16 cellular contexts compared by ENCODE assay signal in genomic region chr12:113346387-113346786, GRCh38. TPM values are rescaled to one million over a fixed set of nuclear protein-coding genes. Genes with fewer than 3 reads are reported as not detected.
DNase-seq lines count a peak whose midpoint lies in the region; ATAC-seq and TF ChIP-seq lines count a peak whose summit lies in the region.
"Had no signal": no experiment of that assay in that cellular context is flagged by ENCODE, and none has a peak within 500 bp of the region (broad histone marks: within the 10 kb centered on the region; RNA-seq: fewer than 3 reads in every experiment).

No MANE protein-coding gene starts in this region.

- no peak overlapping the region for H3K4me3 Mint-ChIP-seq in CD14-positive monocyte
- H3K4me3 Mint-ChIP-seq in dendritic cell treated with granulocyte-macrophage colony-stimulating factor and Interleukin-4, amounts not matched to agents 40 ng/mL and 50 ng/mL, for 4 days: no peak overlapping the region
- H3K4me3 Mint-ChIP-seq in naive thymus-derived CD4-positive, alpha-beta T cell: no peak overlapping the region
- H3K4me3 Mint-ChIP-seq in activated T-helper 1 cell treated with anti-CD3 and anti-CD28 coated beads, Interleukin-12 subunit alpha, Interleukin-12 subunit beta, Interleukin-2, Interleukin-4 antibody, amounts not matched to agents 30 ng/mL and 10 ng/mL and 1 ng/mL, durations not matched to agents 14 hours and 24 hours and 36 hours: no peak overlapping the region
- no peak overlapping the region for H3K4me3 Mint-ChIP-seq in stimulated activated naive CD8-positive, alpha-beta T cell treated with anti-CD3 and anti-CD28 coated beads, Interleukin-15, amount 100 ng/mL, for 72 hours
- H3K4me3 Mint-ChIP-seq: CD8-positive, alpha-beta memory T cell had no signal

- POLR2A ChIA-PET in naive thymus-derived CD4-positive, alpha-beta T cell (lab: Charles Lee): interaction anchor here (1.2 to 1.7 kb wide), 2 partner anchors 11 to 53 kb away, joined by 3 to 7 read pairs; no protein-coding TSS in a partner anchor

- no peak for TF ChIP-seq CTCF in CD14-positive monocyte (IDR thresholded peaks at IDR 0.05)

- peaks cover 19% of the 10 kb centered on the region for H3K4me1 Mint-ChIP-seq in CD14-positive monocyte
- H3K4me1 Mint-ChIP-seq in dendritic cell treated with granulocyte-macrophage colony-stimulating factor and Interleukin-4, amounts not matched to agents 40 ng/mL and 50 ng/mL, for 4 days (ENCODE audit: low read depth): peaks cover 21% of the 10 kb centered on the region
- H3K4me1 Mint-ChIP-seq in naive thymus-derived CD4-positive, alpha-beta T cell: peaks cover 0 to 4% (median 0%) of the 10 kb centered on the region in 7 donors
- H3K4me1 Mint-ChIP-seq in activated T-helper 1 cell treated with anti-CD3 and anti-CD28 coated beads, Interleukin-12 subunit alpha, Interleukin-12 subunit beta, Interleukin-2, Interleukin-4 antibody, amounts not matched to agents 30 ng/mL and 10 ng/mL and 1 ng/mL, durations not matched to agents 14 hours and 24 hours and 36 hours (ENCODE audit: low read depth): no peaks in the 10 kb centered on the region
- H3K4me1 Mint-ChIP-seq in stimulated activated naive CD8-positive, alpha-beta T cell treated with anti-CD3 and anti-CD28 coated beads, Interleukin-15, amount 100 ng/mL, for 72 hours: no peaks in the 10 kb centered on the region
- H3K4me1 Mint-ChIP-seq: CD8-positive, alpha-beta memory T cell had no signal

- no peaks in the 10 kb centered on the region for H3K36me3 Mint-ChIP-seq in CD14-positive monocyte
- no peaks in the 10 kb centered on the region for H3K36me3 Mint-ChIP-seq in dendritic cell treated with granulocyte-macrophage colony-stimulating factor and Interleukin-4, amounts not matched to agents 40 ng/mL and 50 ng/mL, for 4 days (ENCODE audit: low read depth)
- H3K36me3 Mint-ChIP-seq in naive thymus-derived CD4-positive, alpha-beta T cell: no peaks in the 10 kb centered on the region
- H3K36me3 Mint-ChIP-seq in activated T-helper 1 cell treated with anti-CD3 and anti-CD28 coated beads, Interleukin-12 subunit alpha, Interleukin-12 subunit beta, Interleukin-2, Interleukin-4 antibody, amounts not matched to agents 30 ng/mL and 10 ng/mL and 1 ng/mL, durations not matched to agents 14 hours and 24 hours and 36 hours (ENCODE audit: low read depth): no peaks in the 10 kb centered on the region
- H3K36me3 Mint-ChIP-seq: CD8-positive, alpha-beta memory T cell had no signal

- H3K9me3 Mint-ChIP-seq in CD14-positive monocyte: peaks cover 0 to 2% (median 0%) of the 10 kb centered on the region in 7 donors
- no peaks in the 10 kb centered on the region for H3K9me3 Mint-ChIP-seq in dendritic cell treated with granulocyte-macrophage colony-stimulating factor and Interleukin-4, amounts not matched to agents 40 ng/mL and 50 ng/mL, for 4 days
- no peaks in the 10 kb centered on the region for H3K9me3 Mint-ChIP-seq in naive thymus-derived CD4-positive, alpha-beta T cell
- H3K9me3 Mint-ChIP-seq in activated T-helper 1 cell treated with anti-CD3 and anti-CD28 coated beads, Interleukin-12 subunit alpha, Interleukin-12 subunit beta, Interleukin-2, Interleukin-4 antibody, amounts not matched to agents 30 ng/mL and 10 ng/mL and 1 ng/mL, durations not matched to agents 14 hours and 24 hours and 36 hours: no peaks in the 10 kb centered on the region
- H3K9me3 Mint-ChIP-seq in stimulated activated naive CD8-positive, alpha-beta T cell treated with anti-CD3 and anti-CD28 coated beads, Interleukin-15, amount 100 ng/mL, for 72 hours: no peaks in the 10 kb centered on the region
- H3K9me3 Mint-ChIP-seq: CD8-positive, alpha-beta memory T cell had no signal

- H3K9me3 ChIP-seq in naive thymus-derived CD4-positive, alpha-beta T cell (ENCODE audit: control insufficient read depth in 2 of 3, low read length in 3 of 3): no peaks in the 10 kb centered on the region
- H3K9me3 ChIP-seq: BE2C, Caco-2 had no signal

- intact Hi-C loops in CD14-positive monocyte (cut with micrococcal nuclease): no loop called here
- intact Hi-C loops in dendritic cell treated with granulocyte-macrophage colony-stimulating factor and Interleukin-4, amounts not matched to agents 40 ng/mL and 50 ng/mL, for 4 days (cut with micrococcal nuclease): no loop called here
- intact Hi-C loops in naive thymus-derived CD4-positive, alpha-beta T cell (cut with micrococcal nuclease): no loop called here
- intact Hi-C loops in activated T-helper 1 cell treated with anti-CD3 and anti-CD28 coated beads, Interleukin-12 subunit alpha, Interleukin-12 subunit beta, Interleukin-2, Interleukin-4 antibody, amounts not matched to agents 30 ng/mL and 10 ng/mL and 1 ng/mL, durations not matched to agents 14 hours and 24 hours and 36 hours (cut with micrococcal nuclease): no loop called here

- H3K27me3 Mint-ChIP-seq in CD14-positive monocyte (ENCODE audit: low read depth in 3 of 3): peaks cover 2 to 10% (median 3%) of the 10 kb centered on the region in 3 donors
- H3K27me3 Mint-ChIP-seq in dendritic cell treated with granulocyte-macrophage colony-stimulating factor and Interleukin-4, amounts not matched to agents 40 ng/mL and 50 ng/mL, for 4 days: peaks cover 12% of the 10 kb centered on the region
- H3K27me3 Mint-ChIP-seq in naive thymus-derived CD4-positive, alpha-beta T cell: peaks cover 0 to 15% (median 7%) of the 10 kb centered on the region in 5 donors
- H3K27me3 Mint-ChIP-seq in activated T-helper 1 cell treated with anti-CD3 and anti-CD28 coated beads, Interleukin-12 subunit alpha, Interleukin-12 subunit beta, Interleukin-2, Interleukin-4 antibody, amounts not matched to agents 30 ng/mL and 10 ng/mL and 1 ng/mL, durations not matched to agents 14 hours and 24 hours and 36 hours (ENCODE audit: insufficient read depth): peaks cover 11% of the 10 kb centered on the region
- H3K27me3 Mint-ChIP-seq in stimulated activated naive CD8-positive, alpha-beta T cell treated with anti-CD3 and anti-CD28 coated beads, Interleukin-15, amount 100 ng/mL, for 72 hours: peaks cover 8% of the 10 kb centered on the region

- CTCF ChIA-PET in naive thymus-derived CD4-positive, alpha-beta T cell (lab: Charles Lee): no interaction called here

- ATAC-seq in naive thymus-derived CD4-positive, alpha-beta T cell: peak; percentile 68
- no peak for ATAC-seq in stimulated activated naive CD8-positive, alpha-beta T cell treated with anti-CD3 and anti-CD28 coated beads, Interleukin-15, amount 100 ng/mL, for 72 hours
- no peak for ATAC-seq in GM21717 (IDR thresholded peaks at IDR 0.05; ENCODE audit: unreplicated experiment)

- no peaks in the 10 kb centered on the region for H3K36me3 ChIP-seq in naive thymus-derived CD4-positive, alpha-beta T cell (ENCODE audit: control insufficient read depth in 2 of 3, insufficient read depth in 3 of 3, low read length in 3 of 3)
- H3K36me3 ChIP-seq: BE2C had no signal

- no peak overlapping the region for H3K27ac ChIP-seq in naive thymus-derived CD4-positive, alpha-beta T cell (ENCODE audit: low read depth, low read length)
- H3K27ac ChIP-seq: C4-2B, GM23248 had no signal

- no peak overlapping the region for H3K4me3 ChIP-seq in naive thymus-derived CD4-positive, alpha-beta T cell (ENCODE audit: low read length)
- H3K4me3 ChIP-seq: GM23248 had no signal

- H3K4me1 ChIP-seq in naive thymus-derived CD4-positive, alpha-beta T cell (ENCODE audit: control insufficient read depth in 2 of 2, insufficient read depth in 2 of 2, low read length in 2 of 2): no peaks in the 10 kb centered on the region
- H3K4me1 ChIP-seq: BE2C, Caco-2 had no signal

- peak; percentile 75 for DNase-seq in CD14-positive monocyte (ENCODE audit: low spot score)
- peak; percentile 42 for DNase-seq in MV-4-11 (lab: John Stamatoyannopoulos, UW)
- DNase-seq in naive thymus-derived CD4-positive, alpha-beta T cell: no peak
- no peak for DNase-seq in activated T-helper 1 cell treated with anti-CD3 and anti-CD28 coated beads, Interleukin-12 subunit alpha, Interleukin-12 subunit beta, Interleukin-2, Interleukin-4 antibody, amounts not matched to agents 30 ng/mL and 10 ng/mL and 1 ng/mL, durations not matched to agents 14 hours and 24 hours and 36 hours (ENCODE audit: low spot score)
- no peak for DNase-seq in stimulated activated naive CD8-positive, alpha-beta T cell treated with anti-CD3 and anti-CD28 coated beads, Interleukin-15, amount 100 ng/mL, for 72 hours
- DNase-seq in SK-N-DZ (ENCODE audit: low spot score): no peak
- DNase-seq: BE2C; Caco-2; CD8-positive, alpha-beta memory T cell; DND-41; GDM1; GM23248 had no signal

- H3K27me3 ChIP-seq in naive thymus-derived CD4-positive, alpha-beta T cell (ENCODE audit: control insufficient read depth in 2 of 2, insufficient read depth in 2 of 2, low read length in 2 of 2): no peaks in the 10 kb centered on the region
- H3K27me3 ChIP-seq: BE2C had no signal

- peak overlapping the region in 3 of 7 donors; percentile 17 to 84 (median 55) for H3K27ac Mint-ChIP-seq in CD14-positive monocyte
- H3K27ac Mint-ChIP-seq in dendritic cell treated with granulocyte-macrophage colony-stimulating factor and Interleukin-4, amounts not matched to agents 40 ng/mL and 50 ng/mL, for 4 days: peak overlapping the region; percentile 56
- H3K27ac Mint-ChIP-seq in naive thymus-derived CD4-positive, alpha-beta T cell: no peak overlapping the region
- no peak overlapping the region for H3K27ac Mint-ChIP-seq in activated T-helper 1 cell treated with anti-CD3 and anti-CD28 coated beads, Interleukin-12 subunit alpha, Interleukin-12 subunit beta, Interleukin-2, Interleukin-4 antibody, amounts not matched to agents 30 ng/mL and 10 ng/mL and 1 ng/mL, durations not matched to agents 14 hours and 24 hours and 36 hours
- H3K27ac Mint-ChIP-seq in stimulated activated naive CD8-positive, alpha-beta T cell treated with anti-CD3 and anti-CD28 coated beads, Interleukin-15, amount 100 ng/mL, for 72 hours: no peak overlapping the region

RNA-seq across cellular contexts. Expression of gene SLC8B1, which starts 11.5 kb away (rescaled TPM):
- polyA plus RNA-seq in CD14-positive monocyte: 10 to 100 TPM; 21.6 to 32.4 TPM
- total RNA-seq in naive thymus-derived CD4-positive, alpha-beta T cell: 100 to 1,000 TPM in 4 of 5 experiments, 10 to 100 TPM in 1; 40.9 to 169 (median 140) TPM
- 100 to 1,000 TPM in 1 of 2 donors, 10 to 100 TPM in 1; 68.1 to 144 TPM for polyA plus RNA-seq in naive thymus-derived CD4-positive, alpha-beta T cell
- 21.2 TPM in 2 replicates for total RNA-seq in activated T-helper 1 cell treated with anti-CD3 and anti-CD28 coated beads, Interleukin-12 subunit alpha, Interleukin-12 subunit beta, Interleukin-2, Interleukin-4 antibody, amounts not matched to agents 30 ng/mL and 10 ng/mL and 1 ng/mL, durations not matched to agents 14 hours and 24 hours and 36 hours
- polyA plus RNA-seq in SK-N-DZ (2014; cell fraction: cytosol; rRNA removed): 0.88 and 2.3 TPM in 2 replicates
- polyA plus RNA-seq in SK-N-DZ (2014; cell fraction: nucleus; rRNA removed): 2.3 and 3.5 TPM in 2 replicates

RNA-seq across cellular contexts. Expression of gene PLBD2, which starts 12.0 kb away (rescaled TPM):
- 10 to 100 TPM in 1 of 2 donors, 1 to 10 TPM in 1; 8.8 to 12.4 TPM for polyA plus RNA-seq in CD14-positive monocyte
- total RNA-seq in naive thymus-derived CD4-positive, alpha-beta T cell: 10 to 100 TPM; 13.2 to 25.4 (median 14.9) TPM
- 10 to 100 TPM in 1 of 2 donors, 1 to 10 TPM in 1; 7.8 to 10.6 TPM for polyA plus RNA-seq in naive thymus-derived CD4-positive, alpha-beta T cell
- 15.3 and 16.3 TPM in 2 replicates for total RNA-seq in activated T-helper 1 cell treated with anti-CD3 and anti-CD28 coated beads, Interleukin-12 subunit alpha, Interleukin-12 subunit beta, Interleukin-2, Interleukin-4 antibody, amounts not matched to agents 30 ng/mL and 10 ng/mL and 1 ng/mL, durations not matched to agents 14 hours and 24 hours and 36 hours
- 4.6 and 6.4 TPM in 2 replicates for polyA plus RNA-seq in SK-N-DZ (2014; cell fraction: cytosol; rRNA removed)
- 4.5 and 6.1 TPM in 2 replicates for polyA plus RNA-seq in SK-N-DZ (2014; cell fraction: nucleus; rRNA removed)

RNA-seq across cellular contexts. Expression of gene SDS, which starts 57.3 kb away (rescaled TPM):
- 1 to 10 TPM in 1 of 2 donors, under 1 TPM in 1; 0.89 to 1.1 TPM for polyA plus RNA-seq in CD14-positive monocyte
- 1 to 10 TPM in 1 of 5 experiments, under 1 TPM in 2, not detected in 2; 0.51 to 1.3 (median 0.76) TPM for total RNA-seq in naive thymus-derived CD4-positive, alpha-beta T cell
- not detected for polyA plus RNA-seq in naive thymus-derived CD4-positive, alpha-beta T cell
- total RNA-seq in activated T-helper 1 cell treated with anti-CD3 and anti-CD28 coated beads, Interleukin-12 subunit alpha, Interleukin-12 subunit beta, Interleukin-2, Interleukin-4 antibody, amounts not matched to agents 30 ng/mL and 10 ng/mL and 1 ng/mL, durations not matched to agents 14 hours and 24 hours and 36 hours: not detected in 2 replicates
- polyA plus RNA-seq in SK-N-DZ (2014; cell fraction: cytosol; rRNA removed): not detected in 2 replicates
- not detected in 2 replicates for polyA plus RNA-seq in SK-N-DZ (2014; cell fraction: nucleus; rRNA removed)
- total RNA-seq: Caco-2, GM23248 had no signal
- polyA plus RNA-seq: AG04450; CD8-positive, alpha-beta memory T cell; GM23248 had no signal

Comparison
In these comparisons a context has a peak if more than half of its experiments do, and no peak if none do; other contexts are left out.
1. DNase-seq: peak in CD14-positive monocyte (single experiment) and MV-4-11 (single experiment); none in naive thymus-derived CD4-positive, alpha-beta T cell (0 of 9), activated T-helper 1 cell treated with anti-CD3 and anti-CD28 coated beads, Interleukin-12 subunit alpha, Interleukin-12 subunit beta, Interleukin-2, Interleukin-4 antibody, amounts not matched to agents 30 ng/mL and 10 ng/mL and 1 ng/mL, durations not matched to agents 14 hours and 24 hours and 36 hours (single experiment), stimulated activated naive CD8-positive, alpha-beta T cell treated with anti-CD3 and anti-CD28 coated beads, Interleukin-15, amount 100 ng/mL, for 72 hours (0 of 2) and SK-N-DZ (single experiment).